Comparison of ENCODE assay signal across 25 cellular contexts in genomic region chr5:129619782-129620181, GRCh38.
"Had no signal": no experiment of that assay in that cellular context is flagged by ENCODE, and none has a peak within 500 bp of the region (broad histone marks: within the 10 kb centered on the region; RNA-seq: fewer than 3 reads in every experiment).

No MANE protein-coding gene starts in this region.

- H3K4me3 ChIP-seq: coronary artery, esophagus squamous epithelium, gastrocnemius medialis, neural progenitor cell, prostate gland, right atrium auricular region, smooth muscle cell, testis, tibial artery had no signal

- H2AFZ ChIP-seq: neural progenitor cell had no signal

- H3K27ac ChIP-seq: coronary artery, esophagus squamous epithelium, gastrocnemius medialis, neural progenitor cell, prostate gland, right atrium auricular region, testis, tibial artery had no signal

- ATAC-seq: gastrocnemius medialis; left lobe of liver; naive thymus-derived CD4-positive, alpha-beta T cell; sciatic nerve; stimulated activated effector memory CD8-positive, alpha-beta T cell treated with anti-CD3 and anti-CD28 coated beads, Interleukin-12 subunit alpha, Interleukin-12 subunit beta, amount 100 ng/mL, for 72 hours had no signal

- H3K27me3 ChIP-seq: esophagus squamous epithelium, gastrocnemius medialis, neural progenitor cell, right atrium auricular region, testis, tibial artery had no signal

- H3K4me3 Mint-ChIP-seq: naive thymus-derived CD4-positive, alpha-beta T cell; nephron; neural progenitor cell; stimulated activated effector memory CD8-positive, alpha-beta T cell treated with anti-CD3 and anti-CD28 coated beads, Interleukin-12 subunit alpha, Interleukin-12 subunit beta, amount 100 ng/mL, for 72 hours; type B pancreatic cell had no signal

- H3K4me2 ChIP-seq: neural progenitor cell, smooth muscle cell had no signal

- H3K4me1 ChIP-seq: esophagus squamous epithelium, gastrocnemius medialis, prostate gland, right atrium auricular region, testis, tibial artery had no signal

- H3K27ac Mint-ChIP-seq: naive thymus-derived CD4-positive, alpha-beta T cell; nephron; neural progenitor cell; stimulated activated effector memory CD8-positive, alpha-beta T cell treated with anti-CD3 and anti-CD28 coated beads, Interleukin-12 subunit alpha, Interleukin-12 subunit beta, amount 100 ng/mL, for 72 hours; type B pancreatic cell had no signal

- H3K36me3 ChIP-seq: esophagus squamous epithelium, gastrocnemius medialis, neural progenitor cell, prostate gland, right atrium auricular region, tibial artery had no signal

- H3K4me1 Mint-ChIP-seq: naive thymus-derived CD4-positive, alpha-beta T cell; neural progenitor cell; stimulated activated effector memory CD8-positive, alpha-beta T cell treated with anti-CD3 and anti-CD28 coated beads, Interleukin-12 subunit alpha, Interleukin-12 subunit beta, amount 100 ng/mL, for 72 hours had no signal

- H3K27me3 Mint-ChIP-seq: naive thymus-derived CD4-positive, alpha-beta T cell; type B pancreatic cell had no signal

- H3K9me3 ChIP-seq: esophagus squamous epithelium, gastrocnemius medialis, prostate gland, right atrium auricular region, testis, tibial artery had no signal

- DNase-seq: dermis blood vessel endothelial cell; effector memory CD4-positive, alpha-beta T cell; esophagus squamous epithelium; gastrocnemius medialis; head of caudate nucleus; mesendoderm; midbrain; naive thymus-derived CD4-positive, alpha-beta T cell; stimulated activated CD4-positive, alpha-beta T cell treated with anti-CD3 and anti-CD28 coated beads, Interleukin-12 subunit alpha, Interleukin-12 subunit beta, amount 100 ng/mL, for 4 hours; stimulated activated CD4-positive, alpha-beta T cell treated with anti-CD3 and anti-CD28 coated beads, Interleukin-1b, Interleukin-23, amount 100 ng/mL, for 48 hours; stimulated activated CD4-positive, alpha-beta T cell treated with anti-CD3 and anti-CD28 coated beads, Interleukin-4, amount 100 ng/mL, for 24 hours; stimulated activated naive CD4-positive, alpha-beta T cell treated with Interleukin-2 at 50 U/mL for 16 hours; substantia nigra; testis; tibial artery had no signal

- H3K9ac ChIP-seq: neural progenitor cell had no signal

- H3K9me3 Mint-ChIP-seq: nephron, type B pancreatic cell had no signal
